Comparison of ENCODE assay signal across 8 cellular contexts in the genomic region with DNA sequence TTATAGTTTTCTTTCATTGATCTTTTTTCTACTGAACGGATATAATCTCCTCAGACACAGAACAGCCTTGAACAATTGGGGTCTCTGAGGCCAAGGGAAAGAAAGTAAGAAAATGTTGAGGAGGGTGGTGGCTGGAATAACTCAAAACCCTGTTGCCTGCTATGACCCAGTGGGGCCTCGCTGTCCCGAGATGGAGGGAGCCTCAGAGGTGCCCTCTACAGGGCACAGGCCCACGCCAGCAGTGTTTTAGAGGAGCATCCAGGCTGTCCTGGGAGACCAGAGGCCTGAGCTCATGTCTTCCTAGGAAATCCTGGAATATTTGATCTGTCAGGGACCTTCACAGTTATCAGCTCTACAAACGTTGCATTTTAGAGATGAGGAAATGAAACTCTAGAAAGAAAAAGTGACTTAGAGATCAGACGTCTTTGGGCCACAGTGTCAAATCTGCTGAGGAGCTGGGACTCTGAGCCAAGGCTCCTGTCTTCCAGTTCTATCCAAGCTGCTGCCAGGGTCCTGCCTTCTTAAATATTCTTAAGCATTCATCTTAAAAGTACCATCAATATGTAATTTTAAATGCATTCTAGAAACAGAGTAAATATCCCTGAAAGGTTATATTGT. TPM values are rescaled to one million over a fixed set of nuclear protein-coding genes. Genes with fewer than 3 reads are reported as not detected.
A peak's percentile ranks its signal among the peaks of the same experiment; 100 is the strongest.
DNase-seq lines count a peak whose midpoint lies in the region; ATAC-seq, FAIRE-seq and TF ChIP-seq lines count a peak whose summit lies in the region.

No MANE protein-coding gene starts in this region.

- WGBS in HepG2 (ENCODE audit: low lambda C conversion rate): 16% methylated on average over 6 of the region's 6 CpGs

- TF ChIP-seq RAD21 in HepG2 (CRISPR knock-in tag; IDR thresholded peaks at IDR 0.05): peak; percentile 87

- H3K27ac Mint-ChIP-seq in central memory CD8-positive, alpha-beta T cell (ENCODE audit: low read depth): no peak overlapping the region
- H3K27ac Mint-ChIP-seq in stimulated activated naive CD8-positive, alpha-beta T cell treated with anti-CD3 and anti-CD28 coated beads, Interleukin-15, amount 100 ng/mL, for 72 hours: no peak overlapping the region

- no peak overlapping the region for H3K4me3 Mint-ChIP-seq in central memory CD8-positive, alpha-beta T cell
- no peak overlapping the region for H3K4me3 Mint-ChIP-seq in stimulated activated naive CD8-positive, alpha-beta T cell treated with anti-CD3 and anti-CD28 coated beads, Interleukin-15, amount 100 ng/mL, for 72 hours

- peaks cover 9% of the 10 kb centered on the region for H3K36me3 Mint-ChIP-seq in central memory CD8-positive, alpha-beta T cell (ENCODE audit: insufficient read depth)

- peaks cover 1 to 25% of the 10 kb centered on the region in 2 experiments; a peak in 3 of 5 replicates for H3K36me3 ChIP-seq in HepG2 (replicated peaks in 1 of 2; ENCODE audit: control insufficient read depth in 1 of 2, insufficient read depth in 2 of 2, low read length in 2 of 2)

- H3K4me1 ChIP-seq in HepG2 (ENCODE audit: insufficient read depth, low read length): no peaks in the 10 kb centered on the region; the same call in 1 of the 2 replicates

- peak; percentile 72 for FAIRE-seq in HepG2 (lab: Jason Lieb, UNC)

- H2AFZ ChIP-seq in HepG2 (ENCODE audit: low read length): no peak overlapping the region

- intact Hi-C loops in HepG2 (cut with micrococcal nuclease; ENCODE audit: unreplicated experiment): loop anchor here (1.0 to 10.0 kb wide), 4 partner anchors 26 to 238 kb away; no protein-coding TSS in a partner anchor

- H3K27me3 Mint-ChIP-seq in central memory CD8-positive, alpha-beta T cell: no peaks in the 10 kb centered on the region
- H3K27me3 Mint-ChIP-seq in stimulated activated naive CD8-positive, alpha-beta T cell treated with anti-CD3 and anti-CD28 coated beads, Interleukin-15, amount 100 ng/mL, for 72 hours: no peaks in the 10 kb centered on the region

- H3K4me3 ChIP-seq in HepG2 (replicated peaks in 1 of 3; ENCODE audit: insufficient read depth in 1 of 3, low read depth in 2 of 3, low read length in 3 of 3): no peak overlapping the region

- in situ Hi-C loops in HepG2 (cut with HindIII; ENCODE audit: extremely low pct_ligation_motif_present, low pct_unique_long_range_greater_than_20kb): loop anchor here (5.0 kb wide), 1 partner anchor 89 kb away; no protein-coding TSS in a partner anchor

- no TSS peak for BruUV-seq in HepG2 (replicated peaks; lab: Mats Ljungman, UMichigan)

- H3K9me3 Mint-ChIP-seq in central memory CD8-positive, alpha-beta T cell: no peaks in the 10 kb centered on the region
- H3K9me3 Mint-ChIP-seq in stimulated activated naive CD8-positive, alpha-beta T cell treated with anti-CD3 and anti-CD28 coated beads, Interleukin-15, amount 100 ng/mL, for 72 hours: no peaks in the 10 kb centered on the region

- CTCF ChIA-PET in HepG2 (lab: Yijun Ruan, JAX; ENCODE audit: low intra/inter-chr PET ratio, low total read pairs): interaction anchor here (1.7 to 3.2 kb wide), 3 partner anchors 26 to 90 kb away, joined by 21 to 31 read pairs (median 27); a partner anchor contains a TSS

- POLR2A ChIA-PET in HepG2 (lab: Yijun Ruan, JAX): interaction anchor here (0.6 to 1.4 kb wide), 3 partner anchors 20 to 140 kb away, joined by 3 to 19 read pairs (median 4); a partner anchor contains a TSS

- TF ChIP-seq POLR2A in HepG2 (IDR thresholded peaks at IDR 0.05; ENCODE audit: insufficient read depth in 1 of 2, low read depth in 2 of 2, low read length in 2 of 2): no peak

- DNase-seq in COLO668 (lab: John Stamatoyannopoulos, UW; ENCODE audit: unreplicated experiment) (peak; percentile 18), HepG2 (ENCODE audit: low spot score) (peak; percentile 62), superior temporal gyrus (ENCODE audit: extremely low spot score) (no peak)
- DNase-seq in central memory CD8-positive, alpha-beta T cell (ENCODE audit: low spot score in 2 of 2): no peak
- DNase-seq in stimulated activated naive CD8-positive, alpha-beta T cell treated with anti-CD3 and anti-CD28 coated beads, Interleukin-15, amount 100 ng/mL, for 72 hours: peak in 1 of 2 donors; percentile 33

- peak; percentile 93 for TF ChIP-seq CTCF in HepG2 (CRISPR knock-in tag; IDR thresholded peaks at IDR 0.05)

- H3K79me2 ChIP-seq in HepG2 (ENCODE audit: insufficient read depth, low read length): no peaks in the 10 kb centered on the region

- no peaks in the 10 kb centered on the region for H3K27me3 ChIP-seq in HepG2 (ENCODE audit: control insufficient read depth in 1 of 2, insufficient read depth in 2 of 2, low read length in 2 of 2)

- no peaks in the 10 kb centered on the region for H4K20me1 ChIP-seq in HepG2 (ENCODE audit: insufficient read depth, low read length)

- H3K4me1 Mint-ChIP-seq in central memory CD8-positive, alpha-beta T cell: no peaks in the 10 kb centered on the region
- H3K4me1 Mint-ChIP-seq in stimulated activated naive CD8-positive, alpha-beta T cell treated with anti-CD3 and anti-CD28 coated beads, Interleukin-15, amount 100 ng/mL, for 72 hours: peaks cover 20% of the 10 kb centered on the region

- no peak overlapping the region for H3K9ac ChIP-seq in HepG2 (ENCODE audit: insufficient read depth, low read depth, low read length)

- no peaks in the 10 kb centered on the region for H3K9me3 ChIP-seq in HepG2 (ENCODE audit: low read length)

- H3K27ac ChIP-seq in HepG2 (ENCODE audit: extremely low read length, insufficient read depth, low read length): no peak overlapping the region

- ATAC-seq in GM19023 (IDR thresholded peaks at IDR 0.05; ENCODE audit: unreplicated experiment) (peak; percentile 43), HG03280 (IDR thresholded peaks at IDR 0.05; ENCODE audit: unreplicated experiment) (peak; percentile 59), SK-N-SH treated with all-trans-retinoic acid at 6 μM for 48 hours (peak; percentile 98), HepG2 (peak; percentile 100)
- peak; percentile 43 for ATAC-seq in central memory CD8-positive, alpha-beta T cell (replicated peaks; ENCODE audit: extremely low read depth, poor library complexity, severe bottlenecking)
- peak; percentile 84 for ATAC-seq in stimulated activated naive CD8-positive, alpha-beta T cell treated with anti-CD3 and anti-CD28 coated beads, Interleukin-15, amount 100 ng/mL, for 72 hours

- TF ChIP-seq EP300 in HepG2 (IDR thresholded peaks at IDR 0.05; ENCODE audit: low read depth in 2 of 2, low read length in 2 of 2) (no peak), HepG2 (CRISPR knock-in tag; IDR thresholded peaks at IDR 0.05; ENCODE audit: borderline replicate concordance) (no peak)

- no peak overlapping the region for H3K4me2 ChIP-seq in HepG2 (ENCODE audit: low read depth, low read length)

TF ChIP-seq in SK-N-SH treated with all-trans-retinoic acid at 6 μM for 48 hours, 23 proteins besides CTCF, POLR2A, EP300 and RAD21 (continues in another document):
- TF ChIP-seq ZFP30 (CRISPR knock-in tag; IDR thresholded peaks at IDR 0.05): no peak

RNA-seq across cellular contexts. Expression of a gene that starts 26.3 kb away (rescaled TPM):
- total RNA-seq in HepG2 (2016; rRNA removed; fragmentation: Illumina TruSeq; extraction: Trizol): 27.6 and 32.5 TPM in 2 replicates
- total RNA-seq in HepG2 (2016; cell fraction: cytosol; rRNA removed; fragmentation: Illumina TruSeq; extraction: Trizol; ENCODE audit: low read depth): 12.0 and 12.4 TPM in 2 replicates
- total RNA-seq in HepG2 (2016; cell fraction: insoluble cytoplasmic fraction; rRNA removed; fragmentation: Illumina TruSeq; extraction: Trizol): 26.7 and 32.6 TPM in 2 replicates
- total RNA-seq in HepG2 (2016; cell fraction: membrane; rRNA removed; fragmentation: Illumina TruSeq; extraction: Trizol): 12.3 and 14.1 TPM in 2 replicates
- total RNA-seq in HepG2 (2016; cell fraction: nucleus; rRNA removed; fragmentation: Illumina TruSeq; extraction: Trizol): 25.2 and 33.4 TPM in 2 replicates
- polyA plus RNA-seq in HepG2 (2011; rRNA removed): 12.7 and 12.8 TPM in 2 replicates
- polyA plus RNA-seq in HepG2 (2011; cell fraction: cytosol; rRNA removed): 7.6 and 9.9 TPM in 2 replicates
- 8.3 and 9.4 TPM in 2 replicates for polyA plus RNA-seq in HepG2 (2011; cell fraction: nucleus; rRNA removed)
- polyA plus RNA-seq in HepG2 (2012): 13.6 and 17.2 TPM in 2 replicates
- 1.6 and 1.9 TPM in 2 replicates for polyA plus RNA-seq in HepG2 (2016; cell fraction: cytosol; fragmentation: Illumina TruSeq; extraction: Trizol; ENCODE audit: low read depth)
- polyA plus RNA-seq in HepG2 (2016; cell fraction: insoluble cytoplasmic fraction; fragmentation: Illumina TruSeq; extraction: Trizol; ENCODE audit: low read depth): 32.3 and 36.6 TPM in 2 replicates
- 5.4 and 6.1 TPM in 2 replicates for polyA plus RNA-seq in HepG2 (2016; cell fraction: membrane; fragmentation: Illumina TruSeq; extraction: Trizol; ENCODE audit: low read depth)
- polyA plus RNA-seq in HepG2 (2016; cell fraction: nucleus; fragmentation: Illumina TruSeq; extraction: Trizol; ENCODE audit: insufficient read depth, low read depth): 41.8 and 43.5 TPM in 2 replicates
- 12.3 and 17.3 TPM in 2 replicates for polyA minus RNA-seq in HepG2 (2011; rRNA and poly(A)+ RNA removed; ENCODE audit: low replicate concordance)
- 18.7 and 20.1 TPM in 2 replicates for polyA minus RNA-seq in HepG2 (2011; cell fraction: cytosol; rRNA and poly(A)+ RNA removed)
- polyA minus RNA-seq in HepG2 (2011; cell fraction: nucleus; rRNA and poly(A)+ RNA removed): 11.3 and 17.3 TPM in 2 replicates

RNA-seq across cellular contexts. Expression of a gene that starts 31.7 kb away (rescaled TPM):
- 6.4 and 7.6 TPM in 2 replicates for total RNA-seq in HepG2 (2016; rRNA removed; fragmentation: Illumina TruSeq; extraction: Trizol)
- 3.5 and 3.6 TPM in 2 replicates for total RNA-seq in HepG2 (2016; cell fraction: cytosol; rRNA removed; fragmentation: Illumina TruSeq; extraction: Trizol; ENCODE audit: low read depth)
- total RNA-seq in HepG2 (2016; cell fraction: insoluble cytoplasmic fraction; rRNA removed; fragmentation: Illumina TruSeq; extraction: Trizol): 5.4 and 8.3 TPM in 2 replicates
- 4.6 and 4.9 TPM in 2 replicates for total RNA-seq in HepG2 (2016; cell fraction: membrane; rRNA removed; fragmentation: Illumina TruSeq; extraction: Trizol)
- total RNA-seq in HepG2 (2016; cell fraction: nucleus; rRNA removed; fragmentation: Illumina TruSeq; extraction: Trizol): 9.4 and 10.7 TPM in 2 replicates
- 6.0 and 6.2 TPM in 2 replicates for polyA plus RNA-seq in HepG2 (2011; rRNA removed)
- polyA plus RNA-seq in HepG2 (2011; cell fraction: cytosol; rRNA removed): 3.5 and 3.6 TPM in 2 replicates
- 7.3 and 8.6 TPM in 2 replicates for polyA plus RNA-seq in HepG2 (2011; cell fraction: nucleus; rRNA removed)
- polyA plus RNA-seq in HepG2 (2012): 3.0 and 3.6 TPM in 2 replicates
- 0.34 and 0.76 TPM in 2 replicates for polyA plus RNA-seq in HepG2 (2016; cell fraction: cytosol; fragmentation: Illumina TruSeq; extraction: Trizol; ENCODE audit: low read depth)
- 3.1 TPM in 2 replicates for polyA plus RNA-seq in HepG2 (2016; cell fraction: insoluble cytoplasmic fraction; fragmentation: Illumina TruSeq; extraction: Trizol; ENCODE audit: low read depth)
- polyA plus RNA-seq in HepG2 (2016; cell fraction: membrane; fragmentation: Illumina TruSeq; extraction: Trizol; ENCODE audit: low read depth): 1.2 and 1.5 TPM in 2 replicates
- 9.6 and 10.3 TPM in 2 replicates for polyA plus RNA-seq in HepG2 (2016; cell fraction: nucleus; fragmentation: Illumina TruSeq; extraction: Trizol; ENCODE audit: insufficient read depth, low read depth)
- 3.0 and 11.6 TPM in 2 replicates for polyA minus RNA-seq in HepG2 (2011; rRNA and poly(A)+ RNA removed; ENCODE audit: low replicate concordance)
- 3.7 and 5.0 TPM in 2 replicates for polyA minus RNA-seq in HepG2 (2011; cell fraction: cytosol; rRNA and poly(A)+ RNA removed)
- polyA minus RNA-seq in HepG2 (2011; cell fraction: nucleus; rRNA and poly(A)+ RNA removed): 11.5 and 11.8 TPM in 2 replicates

Comparison
In these comparisons a context has a peak if more than half of its experiments do, and no peak if none do; other contexts are left out.
1. DNase-seq: peak in COLO668 (single experiment) and HepG2 (single experiment); none in central memory CD8-positive, alpha-beta T cell (0 of 2) and superior temporal gyrus (single experiment).
2. ATAC-seq: peak in every context shown above with its lines; median percentile 100 in HepG2; 98 in SK-N-SH treated with all-trans-retinoic acid at 6 μM for 48 hours; 84 in stimulated activated naive CD8-positive, alpha-beta T cell treated with anti-CD3 and anti-CD28 coated beads, Interleukin-15, amount 100 ng/mL, for 72 hours; 59 in HG03280; 43 in GM19023; 43 in central memory CD8-positive, alpha-beta T cell.